Comparison of ENCODE assay signal across 23 cellular contexts in the genomic region with DNA sequence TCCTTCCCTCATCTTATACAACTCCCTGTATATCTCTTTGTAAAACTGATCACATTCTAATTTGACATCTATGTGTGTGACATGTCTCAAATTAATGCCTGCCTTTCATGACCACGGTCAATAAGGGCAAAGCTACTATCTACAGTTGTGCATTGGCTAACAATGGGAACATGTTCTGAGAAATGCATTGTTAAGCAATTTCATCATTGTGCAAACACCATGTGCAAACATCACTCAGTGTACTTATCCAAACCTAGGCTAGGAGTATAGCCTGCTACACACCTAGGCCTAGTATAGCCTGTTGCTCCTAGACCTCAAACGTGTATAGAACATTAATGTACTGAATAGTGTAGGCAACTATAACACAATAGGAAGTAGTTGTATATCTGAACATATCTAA.
A peak's percentile ranks its signal among the peaks of the same experiment; 100 is the strongest.
DNase-seq lines count a peak whose midpoint lies in the region; ATAC-seq, FAIRE-seq and TF ChIP-seq lines count a peak whose summit lies in the region.
"Had no signal": no experiment of that assay in that cellular context is flagged by ENCODE, and none has a peak within 500 bp of the region (broad histone marks: within the 10 kb centered on the region; RNA-seq: fewer than 3 reads in every experiment).

No MANE protein-coding gene starts in this region.

- no peak for FAIRE-seq in HTR-8/SVneo (lab: Jason Lieb, UNC)
- FAIRE-seq: colon, GM12878 had no signal

- no peak for TF ChIP-seq CTCF in body of pancreas (IDR thresholded peaks at IDR 0.05)

- H3K27ac ChIP-seq in body of pancreas (no peak overlapping the region), SJCRH30 (no peak overlapping the region)
- H3K27ac ChIP-seq: RWPE1 had no signal

- no peaks in the 10 kb centered on the region for H3K4me1 ChIP-seq in body of pancreas
- no peaks in the 10 kb centered on the region for H3K4me1 ChIP-seq in SJCRH30

- H3K9me3 ChIP-seq in body of pancreas (no peaks in the 10 kb centered on the region), SJCRH30 (replicated peaks) (no peaks in the 10 kb centered on the region)

- H3K4me3 ChIP-seq in body of pancreas = no peak overlapping the region
- H3K4me3 ChIP-seq in SJCRH30 = no peak overlapping the region
- H3K4me3 ChIP-seq: GM12878 had no signal

- DNase-seq in NCI-H1436 (lab: John Stamatoyannopoulos, UW) = peak; percentile 2
- DNase-seq in NCI-H1436 treated with DMSO at 0.1 percent for 48 hours (lab: John Stamatoyannopoulos, UW) = no peak
- peak; percentile 19 for DNase-seq in MV-4-11 (lab: John Stamatoyannopoulos, UW)
- no peak for DNase-seq in body of pancreas
- DNase-seq in renal cortical epithelial cell (ENCODE audit: low read depth) = peak; percentile 25
- DNase-seq in HTR-8/SVneo (ENCODE audit: insufficient read length, low spot score) = no peak
- DNase-seq in NCI-H446 treated with DMSO at 0.1 percent for 48 hours (lab: John Stamatoyannopoulos, UW) = no peak
- no peak for DNase-seq in SJCRH30
- DNase-seq: activated CD4-positive, CD25-positive, alpha-beta regulatory T cell treated with anti-CD3 and anti-CD28 coated beads, Interleukin-2, amount 50 U/mL, for 72 hours; activated CD8-positive, alpha-beta memory T cell treated with anti-CD3 and anti-CD28 coated beads, Interleukin-2, amount 10 ng/mL, durations not matched to agents 7 days and 5 days; activated effector memory CD4-positive, alpha-beta T cell treated with anti-CD3 and anti-CD28 coated beads, Interleukin-2, amount 50 U/mL, for 16 hours; anterior cingulate cortex; CD4-positive, alpha-beta memory T cell; erythroblast; glutamatergic neuron; midbrain; NCI-H1105; NCI-H446; stimulated activated CD4-positive, alpha-beta T cell treated with anti-CD3 and anti-CD28 coated beads, Interleukin-4, amount 100 ng/mL, for 4 hours; T-helper 17 cell had no signal

- intact Hi-C loops in body of pancreas (cut with DNase I) = no loop called here

- TF ChIP-seq POLR2A in body of pancreas (IDR thresholded peaks at IDR 0.05) = no peak

- peak; percentile 90 for ATAC-seq in body of pancreas
- ATAC-seq: activated CD8-positive, alpha-beta memory T cell treated with anti-CD3 and anti-CD28 coated beads, Interleukin-2, amount 10 ng/mL, durations not matched to agents 7 days and 5 days; GM12878; T-helper 17 cell had no signal

- H3K36me3 ChIP-seq in body of pancreas (replicated peaks in 1 of 2; ENCODE audit: insufficient read depth in 1 of 2, low read depth in 2 of 2) (no peaks in the 10 kb centered on the region), SJCRH30 (no peaks in the 10 kb centered on the region)

- 24 to 31% methylated on average over 2 of the region's 2 CpGs for WGBS in body of pancreas, 2 donors

- H3K27me3 ChIP-seq in body of pancreas (no peaks in the 10 kb centered on the region), SJCRH30 (no peaks in the 10 kb centered on the region)

Comparison
In these comparisons a context has a peak if more than half of its experiments do, and no peak if none do; other contexts are left out.
1. DNase-seq: peak in NCI-H1436 (single experiment), MV-4-11 (single experiment) and renal cortical epithelial cell (single experiment); none in NCI-H1436 treated with DMSO at 0.1 percent for 48 hours (single experiment), body of pancreas (0 of 4), HTR-8/SVneo (single experiment), NCI-H446 treated with DMSO at 0.1 percent for 48 hours (single experiment) and SJCRH30 (0 of 2).